In the genomic region with DNA sequence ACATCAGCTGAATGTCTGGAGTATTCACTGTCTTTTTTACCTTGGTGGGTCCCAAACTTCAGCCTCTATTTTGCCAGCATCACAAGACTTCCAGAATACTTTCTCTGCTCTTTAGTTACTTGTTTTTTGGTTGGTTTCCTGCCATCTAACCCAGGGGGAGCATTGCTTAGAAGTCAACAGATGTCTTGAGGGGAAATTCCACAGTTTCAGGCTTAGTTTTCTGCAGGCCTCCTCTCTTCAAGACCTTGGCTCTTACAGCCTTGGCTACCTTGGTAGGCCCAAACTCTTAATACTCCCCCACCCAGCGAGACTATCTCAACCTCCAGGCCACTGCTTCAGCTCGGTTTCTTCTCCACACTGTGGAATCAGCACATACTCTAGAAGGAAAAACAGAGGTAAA, we compare ENCODE assay signal across 29 cellular contexts. TPM values are rescaled to one million over a fixed set of nuclear protein-coding genes. Genes with fewer than 3 reads are reported as not detected.
A peak's percentile ranks its signal among the peaks of the same experiment; 100 is the strongest.
DNase-seq lines count a peak whose midpoint lies in the region; ATAC-seq, FAIRE-seq and TF ChIP-seq lines count a peak whose summit lies in the region.
"Had no signal": no experiment of that assay in that cellular context is flagged by ENCODE, and none has a peak within 500 bp of the region (broad histone marks: within the 10 kb centered on the region; RNA-seq: fewer than 3 reads in every experiment).

No MANE protein-coding gene starts in this region.

- H3K27ac Mint-ChIP-seq in CD8-positive, alpha-beta T cell: peak overlapping the region; percentile 56
- H3K27ac Mint-ChIP-seq: mesothelial cell of epicardium; natural killer cell; stimulated activated memory B cell treated with anti-CD40 and anti-IgM and Interleukin-4, amounts not matched to agents 10 μg/mL and 1 μg/mL and 100 μg/mL, for 72 hours had no signal

- whole genome bisulfite sequencing in smooth muscle cell (ENCODE audit: low lambda C conversion rate): 94% methylated on average over 2 of the region's 2 CpGs
- WGBS in small intestine, 3 donors: 92 to 97% (median 96%) methylated on average over 2 of the region's 2 CpGs

- FAIRE-seq in small intestine (lab: Jason Lieb, UNC): no peak
- FAIRE-seq: A204.1, urothelium cell line had no signal

- peaks cover 13% of the 10 kb centered on the region for H3K36me3 ChIP-seq in CD8-positive, alpha-beta T cell (ENCODE audit: insufficient read depth, low read length)
- H3K36me3 ChIP-seq in smooth muscle cell (ENCODE audit: low read depth) (peaks cover 11% of the 10 kb centered on the region), small intestine (ENCODE audit: control insufficient read depth in 2 of 2, insufficient read depth in 2 of 2, low read length in 2 of 2) (peaks cover 3 to 8% of the 10 kb centered on the region in 2 donors)

- H3K27me3 Mint-ChIP-seq in CD8-positive, alpha-beta T cell (ENCODE audit: low read depth): no peaks in the 10 kb centered on the region
- H3K27me3 Mint-ChIP-seq: CD8-positive, alpha-beta memory T cell; stimulated activated memory B cell treated with anti-CD40 and anti-IgM and Interleukin-4, amounts not matched to agents 10 μg/mL and 1 μg/mL and 100 μg/mL, for 72 hours had no signal

- H4K20me1 ChIP-seq in smooth muscle cell (ENCODE audit: low read depth): no peaks in the 10 kb centered on the region

- H3K9me3 ChIP-seq in CD8-positive, alpha-beta T cell (ENCODE audit: low read length): no peaks in the 10 kb centered on the region
- no peaks in the 10 kb centered on the region for H3K9me3 ChIP-seq in smooth muscle cell (replicated peaks; ENCODE audit: low read depth)
- H3K9me3 ChIP-seq in small intestine (ENCODE audit: control insufficient read depth, low read depth): no peaks in the 10 kb centered on the region
- H3K9me3 ChIP-seq: ascending aorta, spleen had no signal

- H3K4me2 ChIP-seq in smooth muscle cell: no peak overlapping the region

- H3K9me3 Mint-ChIP-seq in CD8-positive, alpha-beta T cell: no peaks in the 10 kb centered on the region
- H3K9me3 Mint-ChIP-seq: activated naive CD4-positive, alpha-beta T cell treated with anti-CD3 and anti-CD28 coated beads, Interleukin-2, amount 50 U/mL, for 72 hours; mesothelial cell of epicardium; natural killer cell; stimulated activated memory B cell treated with anti-CD40 and anti-IgM and Interleukin-4, amounts not matched to agents 10 μg/mL and 1 μg/mL and 100 μg/mL, for 72 hours had no signal

- no peak for TF ChIP-seq CTCF in CD8-positive, alpha-beta T cell (IDR thresholded peaks at IDR 0.05)
- TF ChIP-seq CTCF in GM10248 (IDR thresholded peaks at IDR 0.05; ENCODE audit: control extremely low read depth, extremely low read depth, low read depth, missing control alignments): no peak
- TF ChIP-seq CTCF in smooth muscle cell (IDR thresholded peaks at IDR 0.05; ENCODE audit: borderline replicate concordance, insufficient read depth, poor library complexity, severe bottlenecking): no peak

- POLR2A ChIA-PET in CD8-positive, alpha-beta T cell (lab: Charles Lee): no interaction called here
- POLR2A ChIA-PET in GM10248 (lab: Yijun Ruan, JAX): no interaction called here

- no peak overlapping the region for H3K4me3 ChIP-seq in CD8-positive, alpha-beta T cell (ENCODE audit: low read depth, low read length)
- no peak overlapping the region for H3K4me3 ChIP-seq in smooth muscle cell
- H3K4me3 ChIP-seq in small intestine (ENCODE audit: low read depth in 1 of 2, low read length in 2 of 2): no peak overlapping the region
- H3K4me3 ChIP-seq: ascending aorta, spleen had no signal

- no peak overlapping the region for H3K9ac ChIP-seq in smooth muscle cell (ENCODE audit: low read depth)

- CTCF ChIA-PET in CD8-positive, alpha-beta T cell (lab: Charles Lee): no interaction called here
- CTCF ChIA-PET in GM10248 (lab: Yijun Ruan, JAX): interaction anchor here (1.6 kb wide), 1 partner anchor 12 kb away, joined by 6 read pairs; no protein-coding TSS in a partner anchor

- no peaks in the 10 kb centered on the region for H3K4me1 Mint-ChIP-seq in CD8-positive, alpha-beta T cell (ENCODE audit: low read depth)
- H3K4me1 Mint-ChIP-seq: CD8-positive, alpha-beta memory T cell; H9; mesothelial cell of epicardium; natural killer cell; stimulated activated memory B cell treated with anti-CD40 and anti-IgM and Interleukin-4, amounts not matched to agents 10 μg/mL and 1 μg/mL and 100 μg/mL, for 72 hours had no signal

- no peak for DNase-seq in CD8-positive, alpha-beta T cell
- DNase-seq in GM10248 (ENCODE audit: extremely low spot score) (no peak), smooth muscle cell (lab: John Stamatoyannopoulos, UW; ENCODE audit: unreplicated experiment) (no peak), small intestine (no peak)
- DNase-seq: activated CD4-positive, alpha-beta T cell treated with anti-CD3 and anti-CD28 coated beads, Interleukin-2, amount 50 U/mL, for 1 hour; AML-193; caudate nucleus; CD8-positive, alpha-beta memory T cell; dermis blood vessel endothelial cell; DMS153; H9; islet precursor cell; left ventricle myocardium superior; natural killer cell; NCI-H187 treated with DMSO at 0.1 percent for 48 hours; NCI-H82; spleen; stimulated activated CD4-positive, alpha-beta T cell treated with anti-CD3 and anti-CD28 coated beads, Interleukin-2, amount 100 ng/mL, for 48 hours had no signal

- no peak overlapping the region for H3K4me3 Mint-ChIP-seq in CD8-positive, alpha-beta T cell
- H3K4me3 Mint-ChIP-seq: CD8-positive, alpha-beta memory T cell; H9; mesothelial cell of epicardium; natural killer cell; stimulated activated memory B cell treated with anti-CD40 and anti-IgM and Interleukin-4, amounts not matched to agents 10 μg/mL and 1 μg/mL and 100 μg/mL, for 72 hours had no signal

- H3K27ac ChIP-seq in CD8-positive, alpha-beta T cell (ENCODE audit: low read depth, low read length): no peak overlapping the region
- H3K27ac ChIP-seq in smooth muscle cell (ENCODE audit: low read depth) (no peak overlapping the region), small intestine (ENCODE audit: low read depth in 1 of 2, low read length in 1 of 2) (no peak overlapping the region)
- H3K27ac ChIP-seq: ascending aorta, spleen had no signal

- intact Hi-C loops in CD8-positive, alpha-beta T cell (cut with DNase I, micrococcal nuclease): no loop called here

- H3K27me3 ChIP-seq in CD8-positive, alpha-beta T cell (ENCODE audit: insufficient read depth, low read length): no peaks in the 10 kb centered on the region
- H3K27me3 ChIP-seq in smooth muscle cell (ENCODE audit: low read depth): no peaks in the 10 kb centered on the region
- H3K27me3 ChIP-seq in small intestine (ENCODE audit: control insufficient read depth in 2 of 2, insufficient read depth in 2 of 2, low read length in 2 of 2): no peaks in the 10 kb centered on the region
- H3K27me3 ChIP-seq: ascending aorta, spleen had no signal

- no peak overlapping the region for H2AFZ ChIP-seq in smooth muscle cell (ENCODE audit: low read depth)

- H3K36me3 Mint-ChIP-seq in CD8-positive, alpha-beta T cell: peaks cover 77% of the 10 kb centered on the region

- no peak for ATAC-seq in CD8-positive, alpha-beta T cell
- peak; percentile 72 for ATAC-seq in GM18909 (IDR thresholded peaks at IDR 0.05; ENCODE audit: poor library complexity, unreplicated experiment)
- peak; percentile 90 for ATAC-seq in HG02588 (IDR thresholded peaks at IDR 0.05; ENCODE audit: unreplicated experiment)
- ATAC-seq in HG02981 (IDR thresholded peaks at IDR 0.05; ENCODE audit: unreplicated experiment): peak; percentile 68
- ATAC-seq in HG03135 (IDR thresholded peaks at IDR 0.05; ENCODE audit: unreplicated experiment): no peak
- ATAC-seq: activated naive CD4-positive, alpha-beta T cell treated with anti-CD3 and anti-CD28 coated beads, Interleukin-2, amount 50 U/mL, for 72 hours; left ventricle myocardium superior; natural killer cell; SK-N-SH treated with all-trans-retinoic acid at 6 μM for 48 hours; stimulated activated memory B cell treated with anti-CD40 and anti-IgM and Interleukin-4, amounts not matched to agents 10 μg/mL and 1 μg/mL and 100 μg/mL, for 72 hours had no signal

- no peaks in the 10 kb centered on the region for H3F3A ChIP-seq in smooth muscle cell (ENCODE audit: low read depth)

- no peaks in the 10 kb centered on the region for H3K4me1 ChIP-seq in CD8-positive, alpha-beta T cell (ENCODE audit: insufficient read depth, low read length)
- H3K4me1 ChIP-seq in smooth muscle cell (ENCODE audit: low read depth): no peaks in the 10 kb centered on the region
- H3K4me1 ChIP-seq in small intestine (ENCODE audit: control insufficient read depth in 2 of 2, insufficient read depth in 1 of 2, low read depth in 1 of 2, low read length in 1 of 2): no peaks in the 10 kb centered on the region
- H3K4me1 ChIP-seq: ascending aorta, spleen had no signal

- H3K79me2 ChIP-seq in smooth muscle cell (ENCODE audit: low read depth): no peaks in the 10 kb centered on the region

RNA-seq across cellular contexts. Expression of a gene that starts 41.7 kb away (rescaled TPM):
- 10 to 100 TPM; 26.7 to 27.8 TPM for total RNA-seq in CD8-positive, alpha-beta T cell
- total RNA-seq in smooth muscle cell: 54.0 and 60.7 TPM in 2 replicates
- 20.6 and 22.1 TPM in 2 replicates for polyA plus RNA-seq in smooth muscle cell
- 1 to 10 TPM; 5.4 to 8.0 (median 6.3) TPM for polyA plus RNA-seq in small intestine

Comparison
In these comparisons a context has a peak if more than half of its experiments do, and no peak if none do; other contexts are left out.
1. ATAC-seq: peak in GM18909 (single experiment), HG02588 (single experiment) and HG02981 (single experiment); none in CD8-positive, alpha-beta T cell (single experiment) and HG03135 (single experiment).